ENCODE assay signal across 8 cellular contexts in the genomic region with DNA sequence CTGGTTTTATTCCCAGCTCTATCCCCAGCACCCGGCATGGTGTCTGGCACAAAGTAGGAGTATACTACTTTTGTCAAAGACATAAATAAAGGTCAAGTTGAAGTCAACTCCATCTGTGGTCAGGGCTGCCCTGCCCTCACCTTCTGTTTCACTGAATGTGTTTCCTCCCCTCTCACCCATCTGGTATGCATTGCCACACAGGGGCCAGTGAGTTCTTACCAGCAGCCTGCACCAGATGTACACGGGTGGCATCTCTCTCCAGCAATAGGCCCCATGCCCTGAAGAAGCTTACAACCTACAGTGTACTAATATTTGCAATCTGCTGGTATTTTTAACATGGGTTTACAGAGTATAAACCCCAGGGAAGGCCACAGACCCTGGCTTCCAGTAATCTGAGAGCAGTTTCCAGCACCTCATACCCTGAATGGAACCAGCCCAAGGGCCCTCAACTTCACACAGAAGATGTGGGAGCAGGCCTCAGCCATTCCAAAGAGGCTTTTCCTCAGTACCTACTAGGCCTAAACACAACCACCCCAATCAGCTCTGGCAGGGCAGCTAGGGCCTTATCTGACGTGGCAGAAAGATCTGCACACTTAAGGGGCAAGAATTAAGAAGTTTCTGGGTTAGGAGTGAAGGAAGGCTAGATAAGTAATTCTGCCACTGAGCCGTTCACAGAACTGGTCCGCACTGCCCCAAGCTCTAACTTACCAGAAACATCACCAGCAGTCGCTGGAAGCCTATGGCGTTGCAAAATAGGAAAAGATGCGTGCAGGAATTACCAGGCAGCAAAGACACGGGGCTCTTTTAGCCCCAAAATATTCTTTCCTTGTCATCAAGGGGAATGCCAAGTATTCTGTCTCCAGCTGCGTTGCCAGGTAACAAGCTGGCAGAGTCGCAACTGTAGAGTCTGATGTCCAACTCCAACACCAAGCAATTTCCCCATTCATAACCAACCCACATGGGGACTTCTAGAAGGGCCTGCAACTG. TPM values are rescaled to one million over a fixed set of nuclear protein-coding genes. Genes with fewer than 3 reads are reported as not detected.
DNase-seq lines count a peak whose midpoint lies in the region; ATAC-seq and TF ChIP-seq lines count a peak whose summit lies in the region.

No MANE protein-coding gene starts in this region.

- no peaks in the 10 kb centered on the region for H3K36me3 ChIP-seq in PC-3 (ENCODE audit: low read depth, low read length)

- no peak overlapping the region for H3K4me3 ChIP-seq in PC-3 (ENCODE audit: low read length)

- H3K9me2 ChIP-seq in PC-3 (replicated peaks; ENCODE audit: low read length): no peaks in the 10 kb centered on the region

- H3K27ac Mint-ChIP-seq in activated T-cell treated with anti-CD3 and anti-CD28 coated beads, Interleukin-2, amount 50 U/mL, for 24 hours: peak overlapping the region; percentile 94
- H3K27ac Mint-ChIP-seq in endothelial cell (ENCODE audit: unreplicated experiment): peak overlapping the region; percentile 87
- peak overlapping the region; percentile 94 to 100 for H3K27ac Mint-ChIP-seq in natural killer cell

- H4K20me1 ChIP-seq in PC-3 (ENCODE audit: low read length): no peaks in the 10 kb centered on the region

- no peaks in the 10 kb centered on the region for H3K27me3 ChIP-seq in PC-3 (ENCODE audit: low read length)

- TF ChIP-seq CTCF in PC-3 (conservative IDR thresholded peaks at IDR 0.05; ENCODE audit: low read depth, low read length): no peak
- no peak for TF ChIP-seq CTCF in endothelial cell (IDR thresholded peaks at IDR 0.05; ENCODE audit: unreplicated experiment)
- TF ChIP-seq CTCF in natural killer cell (IDR thresholded peaks at IDR 0.05): no peak

- DNase-seq in activated T-cell treated with anti-CD3 and anti-CD28 coated beads, Interleukin-2, amount 50 U/mL, for 24 hours: no peak
- no peak for DNase-seq in activated T-cell treated with anti-CD3 and anti-CD28 coated beads for 4 hours
- DNase-seq in PC-3: no peak
- DNase-seq in endothelial cell (ENCODE audit: low spot score): no peak
- no peak for DNase-seq in natural killer cell
- DNase-seq in HuH-7 (ENCODE audit: low spot score): no peak

- peak overlapping the region; percentile 90 for H3K4me2 ChIP-seq in PC-3 (ENCODE audit: low read length)

- H3K36me3 Mint-ChIP-seq in activated T-cell treated with anti-CD3 and anti-CD28 coated beads, Interleukin-2, amount 50 U/mL, for 24 hours (ENCODE audit: low read depth): peaks cover 29% of the 10 kb centered on the region
- H3K36me3 Mint-ChIP-seq in endothelial cell (ENCODE audit: low read depth, unreplicated experiment): peaks cover 4% of the 10 kb centered on the region
- H3K36me3 Mint-ChIP-seq in natural killer cell: no peaks in the 10 kb centered on the region

- peak overlapping the region; percentile 86 for H3K4me3 Mint-ChIP-seq in activated T-cell treated with anti-CD3 and anti-CD28 coated beads, Interleukin-2, amount 50 U/mL, for 24 hours
- peak overlapping the region; percentile 88 for H3K4me3 Mint-ChIP-seq in endothelial cell (ENCODE audit: unreplicated experiment)
- peak overlapping the region; percentile 90 for H3K4me3 Mint-ChIP-seq in natural killer cell

- H3K27me3 Mint-ChIP-seq in activated T-cell treated with anti-CD3 and anti-CD28 coated beads, Interleukin-2, amount 50 U/mL, for 24 hours: no peaks in the 10 kb centered on the region
- H3K27me3 Mint-ChIP-seq in endothelial cell (ENCODE audit: unreplicated experiment) (peaks cover 23% of the 10 kb centered on the region), natural killer cell (ENCODE audit: low read depth in 2 of 2) (no peaks in the 10 kb centered on the region)

- POLR2A ChIA-PET in PC-3 (lab: Charles Lee; ENCODE audit: unreplicated experiment): no interaction called here

- intact Hi-C loops in PC-3 (cut with micrococcal nuclease) (no loop called here), natural killer cell (cut with micrococcal nuclease) (loop anchor here (5.0 kb wide), 1 partner anchor 132 kb away; a partner anchor contains a TSS)

- no peaks in the 10 kb centered on the region for H3K9me3 Mint-ChIP-seq in activated T-cell treated with anti-CD3 and anti-CD28 coated beads, Interleukin-2, amount 50 U/mL, for 24 hours
- no peaks in the 10 kb centered on the region for H3K9me3 Mint-ChIP-seq in endothelial cell (ENCODE audit: unreplicated experiment)
- H3K9me3 Mint-ChIP-seq in natural killer cell: no peaks in the 10 kb centered on the region

- H3K4me1 Mint-ChIP-seq in activated T-cell treated with anti-CD3 and anti-CD28 coated beads, Interleukin-2, amount 50 U/mL, for 24 hours (ENCODE audit: low read depth): peaks cover 71% of the 10 kb centered on the region
- peaks cover 16% of the 10 kb centered on the region for H3K4me1 Mint-ChIP-seq in endothelial cell (ENCODE audit: unreplicated experiment)
- peaks cover 70 to 72% of the 10 kb centered on the region in 2 donors for H3K4me1 Mint-ChIP-seq in natural killer cell

- peaks cover 27% of the 10 kb centered on the region for H3K4me1 ChIP-seq in PC-3 (ENCODE audit: insufficient read depth, low read length)

- H3K27ac ChIP-seq in PC-3 (ENCODE audit: low read length): no peak overlapping the region

- no peak for ATAC-seq in PC-3
- ATAC-seq in natural killer cell: no peak
- ATAC-seq in GM19452 (IDR thresholded peaks at IDR 0.05; ENCODE audit: unreplicated experiment): no peak
- ATAC-seq in HG03354 (IDR thresholded peaks at IDR 0.05; ENCODE audit: poor library complexity, severe bottlenecking, unreplicated experiment): no peak

- CTCF ChIA-PET in PC-3 (lab: Charles Lee): no interaction called here

- no peak overlapping the region for H3K9ac ChIP-seq in PC-3 (ENCODE audit: low read length)

- H2AFZ ChIP-seq in PC-3 (ENCODE audit: low read length): no peak overlapping the region

- no peaks in the 10 kb centered on the region for H3K9me3 ChIP-seq in PC-3 (ENCODE audit: low read length)

- no TSS peak for BruUV-seq in PC-3 (replicated peaks; lab: Mats Ljungman, UMichigan)

- no peaks in the 10 kb centered on the region for H3F3A ChIP-seq in PC-3 (ENCODE audit: low read length, unreplicated experiment)

- peaks cover 20% of the 10 kb centered on the region for H3K79me2 ChIP-seq in PC-3 (ENCODE audit: low read length)

RNA-seq across cellular contexts. Expression of a gene that starts 2.1 kb away (rescaled TPM):
- total RNA-seq in PC-3 (2014; rRNA removed) (80.6 and 94.1 TPM in 2 replicates), endothelial cell (ENCODE audit: unreplicated experiment) (133 TPM), natural killer cell (10 to 100 TPM; 72.3 to 91.5 (median 81.0) TPM)
